ENCODE assay signal across 8 cellular contexts in the genomic region with DNA sequence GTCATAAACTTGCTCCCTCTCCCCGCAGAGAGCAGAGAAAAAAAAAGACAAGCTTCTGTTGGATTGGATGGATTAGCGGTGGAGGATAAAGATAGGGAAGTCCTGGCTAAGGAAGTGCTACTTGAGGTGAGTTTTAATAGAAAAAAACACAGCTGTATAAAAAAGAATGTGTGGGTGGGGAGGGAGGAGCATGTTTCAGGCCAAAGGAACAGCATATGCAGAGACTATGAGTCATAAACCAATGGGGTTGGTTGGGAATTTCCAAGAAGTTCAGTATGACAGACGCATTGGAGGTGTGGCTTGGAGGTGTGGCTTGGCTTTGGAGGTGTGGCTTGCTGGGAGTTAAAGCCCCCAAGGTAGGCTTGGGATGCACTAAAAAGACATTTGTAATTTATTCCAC.
DNase-seq lines count a peak whose midpoint lies in the region; ATAC-seq and TF ChIP-seq lines count a peak whose summit lies in the region.

No MANE protein-coding gene starts in this region.

- TF ChIP-seq CTCF in A673 (conservative IDR thresholded peaks at IDR 0.05; ENCODE audit: low read depth, low read length) = no peak

- H3K4me3 ChIP-seq in A673 (ENCODE audit: low read depth, low read length, poor library complexity, severe bottlenecking) = no peak overlapping the region

- no TSS peak for BruUV-seq in A673 (replicated peaks; lab: Mats Ljungman, UMichigan)

- no peak overlapping the region for H3K27ac ChIP-seq in A673 (ENCODE audit: low read depth, low read length, poor library complexity, severe bottlenecking)

- DNase-seq in A673 (ENCODE audit: low spot score) (peak; percentile 73), iPS DF 19.7 (ENCODE audit: low read depth, low spot score) (peak; percentile 15), NCI-H345 treated with DMSO at 0.1 percent for 48 hours (lab: John Stamatoyannopoulos, UW; ENCODE audit: unreplicated experiment) (no peak), NCI-H187 (lab: John Stamatoyannopoulos, UW) (no peak), NCI-H2081 treated with DMSO at 0.1 percent for 48 hours (lab: John Stamatoyannopoulos, UW) (no peak)
- peak; percentile 29 for DNase-seq in activated CD4-positive, CD25-positive, alpha-beta regulatory T cell treated with anti-CD3 and anti-CD28 coated beads, Interleukin-2, amount 50 U/mL, for 72 hours

- no peaks in the 10 kb centered on the region for H3K4me1 ChIP-seq in A673 (ENCODE audit: insufficient read depth, low read length, poor library complexity, severe bottlenecking)

- H3K36me3 ChIP-seq in A673 (ENCODE audit: insufficient read depth, low read length, poor library complexity, severe bottlenecking) = no peaks in the 10 kb centered on the region

- ATAC-seq in GM19372 (IDR thresholded peaks at IDR 0.05; ENCODE audit: low read depth, unreplicated experiment) (peak; percentile 85), HG03280 (IDR thresholded peaks at IDR 0.05; ENCODE audit: unreplicated experiment) (peak; percentile 81)

- CTCF ChIA-PET in A673 (lab: Charles Lee) = no interaction called here

- POLR2A ChIA-PET in A673 (lab: Charles Lee; ENCODE audit: low non-redundant PET) = no interaction called here

- intact Hi-C loops in A673 (cut with micrococcal nuclease; ENCODE audit: unreplicated experiment) = no loop called here

- H3K9me3 ChIP-seq in A673 (ENCODE audit: low read depth, low read length, poor library complexity, severe bottlenecking) = no peaks in the 10 kb centered on the region

- H3K27me3 ChIP-seq in A673 (replicated peaks; ENCODE audit: insufficient read depth, low read depth, low read length, poor library complexity) = no peaks in the 10 kb centered on the region

Comparison
In these comparisons a context has a peak if more than half of its experiments do, and no peak if none do; other contexts are left out.
1. DNase-seq: peak in A673 (single experiment), activated CD4-positive, CD25-positive, alpha-beta regulatory T cell treated with anti-CD3 and anti-CD28 coated beads, Interleukin-2, amount 50 U/mL, for 72 hours (single experiment) and iPS DF 19.7 (single experiment); none in NCI-H345 treated with DMSO at 0.1 percent for 48 hours (single experiment), NCI-H187 (0 of 2) and NCI-H2081 treated with DMSO at 0.1 percent for 48 hours (single experiment).